Comparison of ENCODE assay signal across 8 cellular contexts in the genomic region with DNA sequence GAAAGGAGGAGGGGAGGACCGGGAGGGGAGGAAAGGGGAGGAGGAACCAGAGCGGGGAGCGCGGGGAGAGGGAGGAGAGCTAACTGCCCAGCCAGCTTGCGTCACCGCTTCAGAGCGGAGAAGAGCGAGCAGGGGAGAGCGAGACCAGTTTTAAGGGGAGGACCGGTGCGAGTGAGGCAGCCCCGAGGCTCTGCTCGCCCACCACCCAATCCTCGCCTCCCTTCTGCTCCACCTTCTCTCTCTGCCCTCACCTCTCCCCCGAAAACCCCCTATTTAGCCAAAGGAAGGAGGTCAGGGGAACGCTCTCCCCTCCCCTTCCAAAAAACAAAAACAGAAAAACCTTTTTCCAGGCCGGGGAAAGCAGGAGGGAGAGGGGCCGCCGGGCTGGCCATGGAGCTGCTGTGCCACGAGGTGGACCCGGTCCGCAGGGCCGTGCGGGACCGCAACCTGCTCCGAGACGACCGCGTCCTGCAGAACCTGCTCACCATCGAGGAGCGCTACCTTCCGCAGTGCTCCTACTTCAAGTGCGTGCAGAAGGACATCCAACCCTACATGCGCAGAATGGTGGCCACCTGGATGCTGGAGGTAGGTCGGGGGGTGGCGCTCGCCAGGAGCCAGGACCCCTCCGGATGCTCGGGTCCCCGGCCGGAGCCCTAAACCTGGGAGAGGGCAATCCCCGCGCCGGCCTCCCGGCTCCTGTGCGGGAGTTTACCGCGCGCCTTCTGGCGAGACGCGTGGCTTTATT. TPM values are rescaled to one million over a fixed set of nuclear protein-coding genes. Genes with fewer than 3 reads are reported as not detected.
DNase-seq lines count a peak whose midpoint lies in the region; ATAC-seq and TF ChIP-seq lines count a peak whose summit lies in the region.

A gene (plus strand): TSS at position 112 of the 745 bp plus-strand sequence. CDS start 279 bp downstream, at position 391.

- POLR2A ChIA-PET in AG04449 (lab: Yijun Ruan, JAX), result no interaction called here

- peaks cover 8% of the 10 kb centered on the region for H3K36me3 Mint-ChIP-seq in memory B cell

- ATAC-seq in memory B cell (ENCODE audit: low read depth), result peak; percentile 5

- peak; percentile 95 for TF ChIP-seq POLR2A in GM18951 (IDR thresholded peaks at IDR 0.05; ENCODE audit: extremely low read depth, insufficient read depth, insufficient read length)

- CTCF ChIA-PET in AG04449 (lab: Yijun Ruan, JAX), result interaction anchor here (11.1 kb wide), 1 partner anchor 389 kb away, joined by 241 read pairs; no protein-coding TSS in a partner anchor

- DNase-seq in AG04449 (ENCODE audit: low read depth, low spot score) (no peak), M059J (ENCODE audit: low read depth) (peak; percentile 28), memory B cell (ENCODE audit: low spot score in 2 of 2) (peak; percentile 20 to 52), SHP77 treated with DMSO at 0.1 percent for 48 hours (lab: John Stamatoyannopoulos, UW) (no peak)
- DNase-seq in activated CD8-positive, alpha-beta memory T cell treated with anti-CD3 and anti-CD28 coated beads for 48 hours (ENCODE audit: low read depth in 2 of 3, low spot score in 2 of 3), result peak; percentile 54 to 70 (median 55)
- DNase-seq in stimulated activated CD8-positive, alpha-beta memory T cell treated with anti-CD3 and anti-CD28 coated beads, Interleukin-12 subunit alpha, Interleukin-12 subunit beta, amount 100 ng/mL, for 1 hour (ENCODE audit: low read depth), result peak; percentile 59

- H3K4me3 ChIP-seq in AG04449 (ENCODE audit: low read depth, low read length), result peak within 1 kb of the TSS; percentile 43

- peak within 1 kb of the TSS; percentile 100 for H3K27ac Mint-ChIP-seq in memory B cell

- no peaks in the 10 kb centered on the region for H3K27me3 Mint-ChIP-seq in memory B cell

- H3K4me1 Mint-ChIP-seq in memory B cell, result peaks cover 38% of the 10 kb centered on the region

- no peak for TF ChIP-seq CTCF in AG04449 (IDR thresholded peaks at IDR 0.05; ENCODE audit: insufficient read depth, low read length, missing control alignments)

- in situ Hi-C loops in GM18951 (cut with MboI; ENCODE audit: low sequenced_read_pairs, unreplicated experiment), result loop anchor here (10.0 kb wide), 1 partner anchor 129 kb away; no protein-coding TSS in a partner anchor
- in situ Hi-C loops in endometrial microvascular endothelial cells (cut with HindIII; ENCODE audit: inconsistent ontology term, low pct_unique_long_range_greater_than_20kb, low sequenced_read_pairs), result loop anchor here (25.0 kb wide), 1 partner anchor 162 kb away; no protein-coding TSS in a partner anchor

- H3K9me3 Mint-ChIP-seq in memory B cell, result no peaks in the 10 kb centered on the region

- H3K4me3 Mint-ChIP-seq in memory B cell, result peak within 1 kb of the TSS; percentile 97

RNA-seq across cellular contexts. Expression of the gene that starts here (rescaled TPM):
- total RNA-seq in M059J (2014; rRNA removed; shearing (Covaris generic)), result not detected in 2 replicates
- 37.0 TPM for total RNA-seq in endometrial microvascular endothelial cells (ENCODE audit: inconsistent ontology term)

Comparison
In these comparisons a context has a peak if more than half of its experiments do, and no peak if none do; other contexts are left out.
1. RNA of the gene that starts here (total RNA-seq): 37.0 TPM in endometrial microvascular endothelial cells (single experiment); not detected in M059J; every median in the first group is over 10 times any median in the second.
2. Peak in DNase-seq in M059J; RNA of the gene not detected or under 1 TPM.
3. DNase-seq: peak in activated CD8-positive, alpha-beta memory T cell treated with anti-CD3 and anti-CD28 coated beads for 48 hours (3 of 3), memory B cell (2 of 2) and stimulated activated CD8-positive, alpha-beta memory T cell treated with anti-CD3 and anti-CD28 coated beads, Interleukin-12 subunit alpha, Interleukin-12 subunit beta, amount 100 ng/mL, for 1 hour (single experiment); none in AG04449 (single experiment) and SHP77 treated with DMSO at 0.1 percent for 48 hours (single experiment).